In the genomic region with DNA sequence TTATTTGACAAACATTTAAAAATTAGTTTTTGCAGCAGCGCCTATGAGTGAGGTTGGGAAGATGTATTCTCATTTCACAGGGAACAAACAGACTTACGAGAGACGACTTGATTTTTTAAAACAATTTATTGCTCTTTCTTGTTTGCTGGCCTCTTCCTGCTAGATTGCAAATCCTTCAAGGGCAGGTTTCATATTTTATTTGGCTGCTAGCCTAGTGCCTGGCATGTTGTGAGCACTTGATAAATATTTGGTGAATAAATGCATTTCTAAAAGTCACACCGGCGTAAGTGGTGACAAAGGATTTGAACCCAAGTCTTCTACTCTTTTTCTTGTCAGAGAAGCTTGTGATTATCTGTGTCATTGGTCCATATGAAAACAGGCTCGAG, we compare ENCODE assay signal across 8 cellular contexts. TPM values are rescaled to one million over a fixed set of nuclear protein-coding genes. Genes with fewer than 3 reads are reported as not detected.
DNase-seq lines count a peak whose midpoint lies in the region; ATAC-seq and TF ChIP-seq lines count a peak whose summit lies in the region.

No MANE protein-coding gene starts in this region.

- H2AFZ ChIP-seq in OCI-LY1 (ENCODE audit: low read length) = no peak overlapping the region

- intact Hi-C loops in CD4-positive, alpha-beta memory T cell (cut with micrococcal nuclease) = loop anchor here (5.0 kb wide), 1 partner anchor 201 kb away; no protein-coding TSS in a partner anchor

- H3K27ac Mint-ChIP-seq in CD4-positive, alpha-beta memory T cell = peak overlapping the region; percentile 29 to 97 (median 93)
- H3K27ac Mint-ChIP-seq in endodermal cell (peak overlapping the region; percentile 98), neural crest cell (ENCODE audit: unreplicated experiment) (peak overlapping the region; percentile 37)

- H3K9ac ChIP-seq in OCI-LY1 (ENCODE audit: low read length) (peak overlapping the region; percentile 87; the same call in 1 of the 2 replicates), endodermal cell (ENCODE audit: extremely low read depth, low read length, poor library complexity, severe bottlenecking) (no peak overlapping the region)

- H3K27me3 ChIP-seq in CD4-positive, alpha-beta memory T cell (ENCODE audit: insufficient read depth, low read length) = no peaks in the 10 kb centered on the region
- no peaks in the 10 kb centered on the region for H3K27me3 ChIP-seq in OCI-LY1 (ENCODE audit: insufficient read depth, low read length)
- no peaks in the 10 kb centered on the region for H3K27me3 ChIP-seq in endodermal cell (ENCODE audit: control insufficient read depth, insufficient read depth, low read length, poor library complexity, severe bottlenecking)

- H3K27me3 Mint-ChIP-seq in CD4-positive, alpha-beta memory T cell = no peaks in the 10 kb centered on the region
- H3K27me3 Mint-ChIP-seq in endodermal cell (ENCODE audit: insufficient read depth) (no peaks in the 10 kb centered on the region), neural crest cell (ENCODE audit: low read depth) (peaks cover 10% of the 10 kb centered on the region)

- H3K36me3 Mint-ChIP-seq in CD4-positive, alpha-beta memory T cell = peaks cover 7 to 10% of the 10 kb centered on the region in 2 donors
- H3K36me3 Mint-ChIP-seq in endodermal cell (ENCODE audit: low read depth) (peaks cover 12% of the 10 kb centered on the region), neural crest cell (ENCODE audit: low read depth) (peaks cover 6% of the 10 kb centered on the region)

- CTCF ChIA-PET in CD4-positive, alpha-beta memory T cell (lab: Charles Lee; ENCODE audit: partially characterized antibody) = interaction anchor here (1.9 to 2.5 kb wide), 3 partner anchors 9 to 55 kb away, joined by 7 to 22 read pairs (median 8); a partner anchor contains a TSS

- no peaks in the 10 kb centered on the region for H3K9me3 ChIP-seq in CD4-positive, alpha-beta memory T cell (ENCODE audit: control insufficient read depth in 1 of 2, low read length in 2 of 2)
- H3K9me3 ChIP-seq in OCI-LY1 (ENCODE audit: low read length) (no peaks in the 10 kb centered on the region), endodermal cell (ENCODE audit: control insufficient read depth, low read length) (peaks cover 6% of the 10 kb centered on the region)

- H3K27ac ChIP-seq in CD4-positive, alpha-beta memory T cell (ENCODE audit: low read depth, low read length) = peak overlapping the region; percentile 90
- H3K27ac ChIP-seq in OCI-LY1 (ENCODE audit: low read depth, low read length, poor library complexity, severe bottlenecking) = peak overlapping the region; percentile 67
- no peak overlapping the region for H3K27ac ChIP-seq in endodermal cell (ENCODE audit: low read depth, low read length)

- TF ChIP-seq CTCF in OCI-LY1 (IDR thresholded peaks at IDR 0.05; ENCODE audit: low read length) (no peak), endodermal cell (conservative IDR thresholded peaks at IDR 0.05) (no peak), neural crest cell (conservative IDR thresholded peaks at IDR 0.05) (no peak)

- no peak for DNase-seq in CD4-positive, alpha-beta memory T cell
- DNase-seq in endodermal cell (no peak), neural crest cell (ENCODE audit: low read depth, low spot score) (no peak), dedifferentiated amniotic fluid mesenchymal stem cell (ENCODE audit: extremely low spot score) (no peak), NCI-H1092 (lab: John Stamatoyannopoulos, UW) (no peak)

- peak overlapping the region; percentile 69 for H3K4me2 ChIP-seq in OCI-LY1 (ENCODE audit: low read length)

- no peaks in the 10 kb centered on the region for H3K9me3 Mint-ChIP-seq in CD4-positive, alpha-beta memory T cell
- H3K9me3 Mint-ChIP-seq in endodermal cell (peaks cover 4% of the 10 kb centered on the region), neural crest cell (no peaks in the 10 kb centered on the region)

- H3K4me1 ChIP-seq in CD4-positive, alpha-beta memory T cell (ENCODE audit: insufficient read depth, low read length) = peaks cover 32% of the 10 kb centered on the region
- H3K4me1 ChIP-seq in OCI-LY1 (ENCODE audit: insufficient read depth, low read length, severe bottlenecking) (peaks cover 21% of the 10 kb centered on the region), endodermal cell (ENCODE audit: control insufficient read depth, insufficient read depth, low read length) (no peaks in the 10 kb centered on the region)

- 95 to 97% methylated on average over 5 to 6 of the region's 6 CpGs for WGBS in endodermal cell (ENCODE audit: insufficient coverage in 1 of 2, insufficient read length in 1 of 2), 2 experiments

- no peaks in the 10 kb centered on the region for H4K20me1 ChIP-seq in OCI-LY1 (ENCODE audit: insufficient read depth, low read length)

- H3K4me1 Mint-ChIP-seq in CD4-positive, alpha-beta memory T cell = peaks cover 23 to 59% (median 39%) of the 10 kb centered on the region in 4 donors
- H3K4me1 Mint-ChIP-seq in endodermal cell = peaks cover 7% of the 10 kb centered on the region
- H3K4me1 Mint-ChIP-seq in neural crest cell = peaks cover 22% of the 10 kb centered on the region

- H3F3A ChIP-seq in OCI-LY1 (ENCODE audit: insufficient read depth, low read length) = no peaks in the 10 kb centered on the region

- H3K4me3 ChIP-seq in CD4-positive, alpha-beta memory T cell (ENCODE audit: low read length in 2 of 2) = no peak overlapping the region
- H3K4me3 ChIP-seq in OCI-LY1 (ENCODE audit: low read depth, low read length, poor library complexity, severe bottlenecking) (peak overlapping the region; percentile 88), endodermal cell (ENCODE audit: low read length) (peak overlapping the region; percentile 100)

- ATAC-seq in HG02884 (IDR thresholded peaks at IDR 0.05; ENCODE audit: unreplicated experiment) = no peak
- no peak for ATAC-seq in GM18858 (IDR thresholded peaks at IDR 0.05; ENCODE audit: unreplicated experiment)

- peaks cover 9% of the 10 kb centered on the region; the same call in 1 of the 2 replicates for H3K79me2 ChIP-seq in OCI-LY1 (ENCODE audit: insufficient read depth, low read length)

- no peaks in the 10 kb centered on the region for H3K36me3 ChIP-seq in CD4-positive, alpha-beta memory T cell (ENCODE audit: insufficient read depth, low read length)
- H3K36me3 ChIP-seq in OCI-LY1 (ENCODE audit: insufficient read depth, low read length) (no peaks in the 10 kb centered on the region), endodermal cell (ENCODE audit: control insufficient read depth, insufficient read depth, low read length) (no peaks in the 10 kb centered on the region)

- no peaks in the 10 kb centered on the region for H3K9me2 ChIP-seq in OCI-LY1 (ENCODE audit: low read depth, low read length)

- POLR2A ChIA-PET in CD4-positive, alpha-beta memory T cell (lab: Charles Lee; ENCODE audit: partially characterized antibody) = interaction anchor here (1.4 to 3.0 kb wide), 4 partner anchors 8 to 199 kb away, joined by 7 to 37 read pairs (median 16); a partner anchor contains a TSS

- H3K4me3 Mint-ChIP-seq in CD4-positive, alpha-beta memory T cell = peak overlapping the region; percentile 85 to 94 (median 90)
- H3K4me3 Mint-ChIP-seq in endodermal cell = peak overlapping the region; percentile 92
- H3K4me3 Mint-ChIP-seq in neural crest cell = peak overlapping the region; percentile 93

RNA-seq across cellular contexts. Expression of a gene that starts 1.4 kb away (rescaled TPM):
- 10 to 100 TPM; 76.3 to 77.0 TPM for total RNA-seq in CD4-positive, alpha-beta memory T cell
- polyA plus RNA-seq in CD4-positive, alpha-beta memory T cell = 10 to 100 TPM; 27.8 to 49.4 TPM
- total RNA-seq in endodermal cell (10 to 100 TPM; 42.3 to 50.0 TPM), neural crest cell (48.7 and 55.1 TPM in 2 replicates)
- 23.3 TPM for polyA plus RNA-seq in endodermal cell (2013, experiment 1 of 2)
- polyA plus RNA-seq in endodermal cell (2013, experiment 2 of 2) = 20.7 TPM

RNA-seq across cellular contexts. Expression of a gene that starts 8.8 kb away (rescaled TPM):
- total RNA-seq in CD4-positive, alpha-beta memory T cell = 10 to 100 TPM; 41.0 to 49.9 TPM
- 10 to 100 TPM; 28.0 to 54.4 TPM for polyA plus RNA-seq in CD4-positive, alpha-beta memory T cell
- total RNA-seq in endodermal cell (10 to 100 TPM; 53.1 to 53.4 TPM), neural crest cell (60.1 and 62.3 TPM in 2 replicates)
- 60.9 TPM for polyA plus RNA-seq in endodermal cell (2013, experiment 1 of 2)
- 51.8 TPM for polyA plus RNA-seq in endodermal cell (2013, experiment 2 of 2)

RNA-seq across cellular contexts. Expression of a gene that starts 37.2 kb away (rescaled TPM):
- 1 to 10 TPM; 4.8 to 5.9 TPM for total RNA-seq in CD4-positive, alpha-beta memory T cell
- polyA plus RNA-seq in CD4-positive, alpha-beta memory T cell = 1 to 10 TPM; 5.5 to 8.6 TPM
- 100 to 1,000 TPM; 126 to 141 TPM for total RNA-seq in endodermal cell
- polyA plus RNA-seq in endodermal cell (2013, experiment 1 of 2) = 34.1 TPM
- polyA plus RNA-seq in endodermal cell (2013, experiment 2 of 2) = 43.1 TPM
- total RNA-seq in neural crest cell = 76.0 and 81.1 TPM in 2 replicates

Comparison
In these comparisons a context has a peak if more than half of its experiments do, and no peak if none do; other contexts are left out.
1. H3K4me3 ChIP-seq: peak in OCI-LY1 (single experiment) and endodermal cell (single experiment); none in CD4-positive, alpha-beta memory T cell (0 of 2).
2. H3K27ac Mint-ChIP-seq: peak in every context shown above with its lines; median percentile 98 in endodermal cell; 93 in CD4-positive, alpha-beta memory T cell; 37 in neural crest cell.
3. RNA of a gene that starts 37.2 kb away (total RNA-seq): 126 to 141 TPM in endodermal cell and 76.0 to 81.1 TPM in neural crest cell; 4.8 to 5.9 TPM in CD4-positive, alpha-beta memory T cell; every median in the first group is over 10 times any median in the second.
4. Peak in every context shown above with its lines, with median percentiles within 50 percentile points of each other: H3K4me3 Mint-ChIP-seq.